In the genomic region with DNA sequence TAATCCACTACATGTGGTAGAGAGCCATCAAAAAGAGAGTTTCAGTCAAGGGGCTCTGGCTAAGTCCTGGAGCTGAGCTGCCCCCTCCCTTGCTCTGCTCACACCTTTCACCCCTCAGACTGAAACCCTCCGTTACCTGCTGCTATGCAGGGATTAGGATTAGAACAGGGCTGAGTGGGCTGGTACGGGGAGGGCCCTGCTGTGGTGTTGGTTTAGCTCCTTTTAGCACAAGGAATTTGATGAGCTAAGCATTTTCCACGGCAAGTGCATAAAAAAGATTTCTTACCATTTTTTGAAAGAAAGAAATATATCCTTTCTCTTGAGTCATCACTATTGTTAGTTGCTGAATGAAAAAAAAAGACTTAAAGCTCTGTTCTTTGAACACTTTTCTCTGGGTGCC, we compare ENCODE assay signal across 1 cellular context.
TF ChIP-seq lines count a peak whose summit lies in the region.

No MANE protein-coding gene starts in this region.

TF ChIP-seq in WTC11, 78 proteins besides CTCF, POLR2A, EP300 and RAD21 (continued from another document):
- TF ChIP-seq GABPB1 (CRISPR knock-in tag; IDR thresholded peaks at IDR 0.05) (no peak), EMX1 (CRISPR knock-in tag; IDR thresholded peaks at IDR 0.05) (no peak), ZNF416 (CRISPR knock-in tag; IDR thresholded peaks at IDR 0.05) (no peak), CREB1 (CRISPR knock-in tag; IDR thresholded peaks at IDR 0.05) (no peak)
- TF ChIP-seq, protein P1, sequence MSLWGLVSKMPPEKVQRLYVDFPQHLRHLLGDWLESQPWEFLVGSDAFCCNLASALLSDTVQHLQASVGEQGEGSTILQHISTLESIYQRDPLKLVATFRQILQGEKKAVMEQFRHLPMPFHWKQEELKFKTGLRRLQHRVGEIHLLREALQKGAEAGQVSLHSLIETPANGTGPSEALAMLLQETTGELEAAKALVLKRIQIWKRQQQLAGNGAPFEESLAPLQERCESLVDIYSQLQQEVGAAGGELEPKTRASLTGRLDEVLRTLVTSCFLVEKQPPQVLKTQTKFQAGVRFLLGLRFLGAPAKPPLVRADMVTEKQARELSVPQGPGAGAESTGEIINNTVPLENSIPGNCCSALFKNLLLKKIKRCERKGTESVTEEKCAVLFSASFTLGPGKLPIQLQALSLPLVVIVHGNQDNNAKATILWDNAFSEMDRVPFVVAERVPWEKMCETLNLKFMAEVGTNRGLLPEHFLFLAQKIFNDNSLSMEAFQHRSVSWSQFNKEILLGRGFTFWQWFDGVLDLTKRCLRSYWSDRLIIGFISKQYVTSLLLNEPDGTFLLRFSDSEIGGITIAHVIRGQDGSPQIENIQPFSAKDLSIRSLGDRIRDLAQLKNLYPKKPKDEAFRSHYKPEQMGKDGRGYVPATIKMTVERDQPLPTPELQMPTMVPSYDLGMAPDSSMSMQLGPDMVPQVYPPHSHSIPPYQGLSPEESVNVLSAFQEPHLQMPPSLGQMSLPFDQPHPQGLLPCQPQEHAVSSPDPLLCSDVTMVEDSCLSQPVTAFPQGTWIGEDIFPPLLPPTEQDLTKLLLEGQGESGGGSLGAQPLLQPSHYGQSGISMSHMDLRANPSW (CRISPR knock-in tag; conservative IDR thresholded peaks at IDR 0.05; ENCODE audit: low read depth): no peak
- TF ChIP-seq, protein P2, sequence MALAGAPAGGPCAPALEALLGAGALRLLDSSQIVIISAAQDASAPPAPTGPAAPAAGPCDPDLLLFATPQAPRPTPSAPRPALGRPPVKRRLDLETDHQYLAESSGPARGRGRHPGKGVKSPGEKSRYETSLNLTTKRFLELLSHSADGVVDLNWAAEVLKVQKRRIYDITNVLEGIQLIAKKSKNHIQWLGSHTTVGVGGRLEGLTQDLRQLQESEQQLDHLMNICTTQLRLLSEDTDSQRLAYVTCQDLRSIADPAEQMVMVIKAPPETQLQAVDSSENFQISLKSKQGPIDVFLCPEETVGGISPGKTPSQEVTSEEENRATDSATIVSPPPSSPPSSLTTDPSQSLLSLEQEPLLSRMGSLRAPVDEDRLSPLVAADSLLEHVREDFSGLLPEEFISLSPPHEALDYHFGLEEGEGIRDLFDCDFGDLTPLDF (CRISPR knock-in tag; IDR thresholded peaks at IDR 0.05): no peak
- TF ChIP-seq, protein P3, sequence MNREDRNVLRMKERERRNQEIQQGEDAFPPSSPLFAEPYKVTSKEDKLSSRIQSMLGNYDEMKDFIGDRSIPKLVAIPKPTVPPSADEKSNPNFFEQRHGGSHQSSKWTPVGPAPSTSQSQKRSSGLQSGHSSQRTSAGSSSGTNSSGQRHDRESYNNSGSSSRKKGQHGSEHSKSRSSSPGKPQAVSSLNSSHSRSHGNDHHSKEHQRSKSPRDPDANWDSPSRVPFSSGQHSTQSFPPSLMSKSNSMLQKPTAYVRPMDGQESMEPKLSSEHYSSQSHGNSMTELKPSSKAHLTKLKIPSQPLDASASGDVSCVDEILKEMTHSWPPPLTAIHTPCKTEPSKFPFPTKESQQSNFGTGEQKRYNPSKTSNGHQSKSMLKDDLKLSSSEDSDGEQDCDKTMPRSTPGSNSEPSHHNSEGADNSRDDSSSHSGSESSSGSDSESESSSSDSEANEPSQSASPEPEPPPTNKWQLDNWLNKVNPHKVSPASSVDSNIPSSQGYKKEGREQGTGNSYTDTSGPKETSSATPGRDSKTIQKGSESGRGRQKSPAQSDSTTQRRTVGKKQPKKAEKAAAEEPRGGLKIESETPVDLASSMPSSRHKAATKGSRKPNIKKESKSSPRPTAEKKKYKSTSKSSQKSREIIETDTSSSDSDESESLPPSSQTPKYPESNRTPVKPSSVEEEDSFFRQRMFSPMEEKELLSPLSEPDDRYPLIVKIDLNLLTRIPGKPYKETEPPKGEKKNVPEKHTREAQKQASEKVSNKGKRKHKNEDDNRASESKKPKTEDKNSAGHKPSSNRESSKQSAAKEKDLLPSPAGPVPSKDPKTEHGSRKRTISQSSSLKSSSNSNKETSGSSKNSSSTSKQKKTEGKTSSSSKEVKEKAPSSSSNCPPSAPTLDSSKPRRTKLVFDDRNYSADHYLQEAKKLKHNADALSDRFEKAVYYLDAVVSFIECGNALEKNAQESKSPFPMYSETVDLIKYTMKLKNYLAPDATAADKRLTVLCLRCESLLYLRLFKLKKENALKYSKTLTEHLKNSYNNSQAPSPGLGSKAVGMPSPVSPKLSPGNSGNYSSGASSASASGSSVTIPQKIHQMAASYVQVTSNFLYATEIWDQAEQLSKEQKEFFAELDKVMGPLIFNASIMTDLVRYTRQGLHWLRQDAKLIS (CRISPR knock-in tag; IDR thresholded peaks at IDR 0.05; ENCODE audit: borderline replicate concordance): no peak
